ENCODE assay signal across 8 cellular contexts in genomic region chr9:106862946-106863740, GRCh38. TPM values are rescaled to one million over a fixed set of nuclear protein-coding genes. Genes with fewer than 3 reads are reported as not detected.
DNase-seq lines count a peak whose midpoint lies in the region; ATAC-seq, FAIRE-seq and TF ChIP-seq lines count a peak whose summit lies in the region.

TSS of gene ZNF462 (plus strand) at chr9:106863166. CDS start at chr9:106923384, 60,218 bp downstream.

- intact Hi-C loops in right cardiac atrium (cut with DNase I) (loop anchor here (5.0 to 10.0 kb wide), 6 partner anchors 52 to 961 kb away; no protein-coding TSS in a partner anchor), posterior vena cava (cut with DNase I) (loop anchor here in 1 of 2 donors (10.0 kb wide), 2 partner anchors 62 to 158 kb away; no protein-coding TSS in a partner anchor)

- TF ChIP-seq CTCF in astrocyte (IDR thresholded peaks at IDR 0.05; ENCODE audit: insufficient read depth, low read depth, low read length) = no peak

- ATAC-seq in right cardiac atrium = peak; percentile 47 to 51
- ATAC-seq in GM18909 (IDR thresholded peaks at IDR 0.05; ENCODE audit: poor library complexity, unreplicated experiment) = no peak

- peak within 1 kb of the TSS; percentile 83 for H3K27ac ChIP-seq in astrocyte (ENCODE audit: low read depth, low read length)
- peak within 1 kb of the TSS; percentile 68 for H3K27ac ChIP-seq in right cardiac atrium (ENCODE audit: low read length)

- H3K79me2 ChIP-seq in astrocyte (ENCODE audit: insufficient read depth, low read length) = peaks cover 57% of the 10 kb centered on the region

- FAIRE-seq in astrocyte (lab: Jason Lieb, UNC) = no peak

- H3K4me1 ChIP-seq in astrocyte (ENCODE audit: insufficient read depth, low read length) (peaks cover 7% of the 10 kb centered on the region), right cardiac atrium (ENCODE audit: control insufficient read depth, insufficient read depth, low read length) (peaks cover 2% of the 10 kb centered on the region)

- peaks cover 2% of the 10 kb centered on the region for H3K36me3 Mint-ChIP-seq in astrocyte (ENCODE audit: low read depth, unreplicated experiment)

- peak within 1 kb of the TSS; percentile 98 for H3K27ac Mint-ChIP-seq in astrocyte (ENCODE audit: unreplicated experiment)

- peak within 1 kb of the TSS; percentile 100 for H3K4me3 Mint-ChIP-seq in astrocyte (ENCODE audit: unreplicated experiment)

- H4K20me1 ChIP-seq in astrocyte (ENCODE audit: insufficient read depth, low read length) = peaks cover 4% of the 10 kb centered on the region

- H3K27me3 Mint-ChIP-seq in astrocyte (ENCODE audit: low read depth, unreplicated experiment) = no peaks in the 10 kb centered on the region

- H3K27me3 ChIP-seq in astrocyte (ENCODE audit: insufficient read depth, low read length) = no peaks in the 10 kb centered on the region
- no peaks in the 10 kb centered on the region for H3K27me3 ChIP-seq in right cardiac atrium (ENCODE audit: control insufficient read depth, insufficient read depth)

- peaks cover 31% of the 10 kb centered on the region for H3K4me1 Mint-ChIP-seq in astrocyte (ENCODE audit: low read depth, unreplicated experiment)

- peak within 1 kb of the TSS; percentile 97 for H3K4me2 ChIP-seq in astrocyte (ENCODE audit: low read length)

- no peaks in the 10 kb centered on the region for H3K9me3 Mint-ChIP-seq in astrocyte (ENCODE audit: unreplicated experiment)

- H3K4me3 ChIP-seq in astrocyte (ENCODE audit: insufficient read depth, low read depth, low read length) (peak within 1 kb of the TSS; percentile 93), right cardiac atrium (ENCODE audit: low read length) (peak within 1 kb of the TSS; percentile 95)

- H3K36me3 ChIP-seq in astrocyte (ENCODE audit: insufficient read depth, low read length) = no peaks in the 10 kb centered on the region

- H3K9ac ChIP-seq in astrocyte (ENCODE audit: low read length) = peak within 1 kb of the TSS; percentile 88

- no peaks in the 10 kb centered on the region for H3K9me3 ChIP-seq in astrocyte (ENCODE audit: insufficient read depth, low read depth, low read length)
- no peaks in the 10 kb centered on the region for H3K9me3 ChIP-seq in right cardiac atrium (ENCODE audit: control insufficient read depth, low read length)

- DNase-seq in NCI-H2196 treated with DMSO at 0.1 percent for 48 hours (lab: John Stamatoyannopoulos, UW; ENCODE audit: unreplicated experiment) = peak; percentile 1
- DNase-seq in NCI-H2196 (lab: John Stamatoyannopoulos, UW; ENCODE audit: unreplicated experiment) = no peak
- DNase-seq in NCI-H345 (lab: John Stamatoyannopoulos, UW) = peak; percentile 67
- DNase-seq in astrocyte (ENCODE audit: low read depth) = peak; percentile 84
- DNase-seq in right cardiac atrium = peak; percentile 45 to 78 (median 59)
- peak; percentile 79 for DNase-seq in posterior vena cava (ENCODE audit: low spot score)
- no peak for DNase-seq in HUDEP-2 (lab: John Stamatoyannopoulos, UW; ENCODE audit: unreplicated experiment in 76 of 76)

- peak within 1 kb of the TSS; percentile 85 for H2AFZ ChIP-seq in astrocyte (ENCODE audit: low read depth, low read length)

- under 1% methylated on average over 29 of the region's 29 CpGs for WGBS in right cardiac atrium

RNA-seq across cellular contexts. Expression of gene ZNF462, which starts in this region (rescaled TPM):
- total RNA-seq in astrocyte = 98.4 and 126 TPM in 2 replicates
- 10 to 100 TPM; 29.0 to 34.6 (median 31.8) TPM for total RNA-seq in right cardiac atrium
- 5.2 TPM for polyA plus RNA-seq in right cardiac atrium
- 10 to 100 TPM; 20.0 to 25.7 TPM for total RNA-seq in posterior vena cava

Comparison
In these comparisons a context has a peak if more than half of its experiments do, and no peak if none do; other contexts are left out.
1. DNase-seq: peak in NCI-H2196 treated with DMSO at 0.1 percent for 48 hours (single experiment), NCI-H345 (single experiment), astrocyte (single experiment), right cardiac atrium (3 of 3) and posterior vena cava (single experiment); none in NCI-H2196 (single experiment) and HUDEP-2 (0 of 76).